1 cellular context compared by ENCODE assay signal in genomic region chr17:28726912-28727726, GRCh38.
A peak's percentile ranks its signal among the peaks of the same experiment; 100 is the strongest.
TF ChIP-seq lines count a peak whose summit lies in the region.

No MANE protein-coding gene starts in this region.

TF ChIP-seq in HepG2, 621 proteins besides CTCF, POLR2A, EP300 and RAD21 (continued from another document and continues in another):
- TF ChIP-seq ZNF720 (CRISPR knock-in tag; IDR thresholded peaks at IDR 0.05) (no peak), NR2C2 (CRISPR knock-in tag; IDR thresholded peaks at IDR 0.05; ENCODE audit: borderline replicate concordance) (peak; percentile 60; the same call in 1 of the 2 replicates), YEATS2 (CRISPR knock-in tag; IDR thresholded peaks at IDR 0.05; ENCODE audit: borderline replicate concordance) (no peak; the same call in 1 of the 2 replicates), ZNF275 (CRISPR knock-in tag; IDR thresholded peaks at IDR 0.05; ENCODE audit: borderline replicate concordance) (no peak), EED (CRISPR knock-in tag; IDR thresholded peaks at IDR 0.05) (no peak; the same call in 1 of the 2 replicates), GTF2F1 (IDR thresholded peaks at IDR 0.05; ENCODE audit: low read length) (no peak), PRDM10 (CRISPR knock-in tag; IDR thresholded peaks at IDR 0.05; ENCODE audit: low read depth) (peak; percentile 61; the same call in 1 of the 2 replicates), KDM4B (CRISPR knock-in tag; IDR thresholded peaks at IDR 0.05) (0 out of 2 replicates have a peak, but pooled peaks have one; percentile 23), ISL2 (CRISPR knock-in tag; IDR thresholded peaks at IDR 0.05) (peak; percentile 20; the same call in 1 of the 2 replicates), CREM (IDR thresholded peaks at IDR 0.05) (no peak), CREM (CRISPR knock-in tag; IDR thresholded peaks at IDR 0.05) (no peak), TCF12 (IDR thresholded peaks at IDR 0.05) (no peak), TCF12 (CRISPR knock-in tag; IDR thresholded peaks at IDR 0.05) (no peak), NFE2 (CRISPR knock-in tag; IDR thresholded peaks at IDR 0.05) (no peak), CBX5 (CRISPR knock-in tag; IDR thresholded peaks at IDR 0.05; ENCODE audit: borderline replicate concordance) (0 out of 2 replicates have a peak, but pooled peaks have one; percentile 51), RBAK (CRISPR knock-in tag; IDR thresholded peaks at IDR 0.05) (no peak), ZNF260 (CRISPR knock-in tag; IDR thresholded peaks at IDR 0.05; ENCODE audit: borderline replicate concordance, low read depth) (no peak), NFAT5 (CRISPR knock-in tag; IDR thresholded peaks at IDR 0.05) (no peak), ARNT (IDR thresholded peaks at IDR 0.05) (no peak), ZNF510 (CRISPR knock-in tag; IDR thresholded peaks at IDR 0.05; ENCODE audit: low read depth) (0 out of 2 replicates have a peak, but pooled peaks have one; percentile 9), SNRNP70 (IDR thresholded peaks at IDR 0.05; ENCODE audit: low read depth, low read length) (no peak), ZMYM2 (CRISPR knock-in tag; IDR thresholded peaks at IDR 0.05) (no peak), IRF2 (CRISPR knock-in tag; IDR thresholded peaks at IDR 0.05) (no peak; the same call in 1 of the 2 replicates), ZNF235 (CRISPR knock-in tag; IDR thresholded peaks at IDR 0.05; ENCODE audit: borderline replicate concordance) (peak; percentile 75; the same call in 1 of the 2 replicates), ZC3H4 (CRISPR knock-in tag; IDR thresholded peaks at IDR 0.05; ENCODE audit: borderline replicate concordance) (no peak; the same call in 1 of the 2 replicates), HMG20A (CRISPR knock-in tag; IDR thresholded peaks at IDR 0.05; ENCODE audit: borderline replicate concordance) (no peak), KMT2A (CRISPR knock-in tag; IDR thresholded peaks at IDR 0.05) (no peak), TOE1 (CRISPR knock-in tag; IDR thresholded peaks at IDR 0.05) (no peak), ETS1 (CRISPR knock-in tag; IDR thresholded peaks at IDR 0.05) (no peak), SMAD3 (CRISPR knock-in tag; IDR thresholded peaks at IDR 0.05) (peak; percentile 60; the same call in 1 of the 2 replicates), ZNF292 (CRISPR knock-in tag; IDR thresholded peaks at IDR 0.05; ENCODE audit: borderline replicate concordance, low read depth) (no peak), MYC (CRISPR knock-in tag; IDR thresholded peaks at IDR 0.05; ENCODE audit: borderline replicate concordance) (peak; percentile 87), THYN1 (CRISPR knock-in tag; IDR thresholded peaks at IDR 0.05; ENCODE audit: borderline replicate concordance, low read depth) (no peak), KAT7 (CRISPR knock-in tag; IDR thresholded peaks at IDR 0.05; ENCODE audit: borderline replicate concordance) (peak; percentile 72; the same call in 1 of the 2 replicates), ZNF737 (CRISPR knock-in tag; IDR thresholded peaks at IDR 0.05; ENCODE audit: borderline replicate concordance) (no peak), SIN3B (IDR thresholded peaks at IDR 0.05; ENCODE audit: low read length) (peak; percentile 66; the same call in 1 of the 2 replicates), ZNF33B (CRISPR knock-in tag; IDR thresholded peaks at IDR 0.05) (no peak), HOMEZ (CRISPR knock-in tag; IDR thresholded peaks at IDR 0.05; ENCODE audit: low read depth) (no peak; the same call in 1 of the 2 replicates), CCAR2 (optimal IDR thresholded peaks at IDR 0.05; ENCODE audit: low read depth, low read length) (peak; percentile 27), IRF9 (CRISPR knock-in tag; IDR thresholded peaks at IDR 0.05; ENCODE audit: borderline replicate concordance) (no peak), KLF15 (CRISPR knock-in tag; IDR thresholded peaks at IDR 0.05; ENCODE audit: borderline replicate concordance) (no peak), SAFB2 (CRISPR knock-in tag; IDR thresholded peaks at IDR 0.05; ENCODE audit: borderline replicate concordance, low read depth) (no peak), PTBP1 (IDR thresholded peaks at IDR 0.05; ENCODE audit: low read depth, low read length, poor library complexity, severe bottlenecking) (no peak), FOXK1 (CRISPR knock-in tag; IDR thresholded peaks at IDR 0.05; ENCODE audit: borderline replicate concordance, low read depth) (peak; percentile 26; the same call in 1 of the 2 replicates), ZNF543 (CRISPR knock-in tag; IDR thresholded peaks at IDR 0.05) (no peak), THAP8 (CRISPR knock-in tag; IDR thresholded peaks at IDR 0.05; ENCODE audit: borderline replicate concordance) (no peak; the same call in 1 of the 2 replicates), NR2F1 (CRISPR knock-in tag; IDR thresholded peaks at IDR 0.05) (no peak), MAFF (IDR thresholded peaks at IDR 0.05; ENCODE audit: low read depth, low read length) (no peak), ZNF749 (CRISPR knock-in tag; IDR thresholded peaks at IDR 0.05; ENCODE audit: borderline replicate concordance) (no peak), ZBTB1 (CRISPR knock-in tag; IDR thresholded peaks at IDR 0.05; ENCODE audit: borderline replicate concordance) (no peak), KLF12 (CRISPR knock-in tag; IDR thresholded peaks at IDR 0.05; ENCODE audit: borderline replicate concordance) (no peak), KDM5A (IDR thresholded peaks at IDR 0.05; ENCODE audit: borderline replicate concordance, low read length) (peak; percentile 77; the same call in 1 of the 2 replicates), ZBTB14 (CRISPR knock-in tag; IDR thresholded peaks at IDR 0.05) (no peak), ARHGAP35 (CRISPR knock-in tag; IDR thresholded peaks at IDR 0.05; ENCODE audit: borderline replicate concordance) (no peak; the same call in 1 of the 2 replicates), TEAD2 (CRISPR knock-in tag; IDR thresholded peaks at IDR 0.05) (no peak), NCOA1 (CRISPR knock-in tag; IDR thresholded peaks at IDR 0.05) (peak; percentile 44; the same call in 1 of the 2 replicates)
